8 cellular contexts compared by ENCODE assay signal in genomic region chr19:37077615-37077928, GRCh38. TPM values are rescaled to one million over a fixed set of nuclear protein-coding genes. Genes with fewer than 3 reads are reported as not detected.
DNase-seq lines count a peak whose midpoint lies in the region; ATAC-seq and TF ChIP-seq lines count a peak whose summit lies in the region.

No MANE protein-coding gene starts in this region.

- H3K27me3 Mint-ChIP-seq in brain, result peaks cover 15% of the 10 kb centered on the region

- TF ChIP-seq CTCF in C4-2B (conservative IDR thresholded peaks at IDR 0.05) (no peak), brain (conservative IDR thresholded peaks at IDR 0.05) (no peak)

- H3K18ac ChIP-seq in mesenchymal stem cell (ENCODE audit: low read depth in 1 of 2, low read length in 2 of 2), result peak overlapping the region; percentile 50 to 92

- peak overlapping the region; percentile 95 to 99 (median 99) for H3K27ac Mint-ChIP-seq in brain

- no peak for DNase-seq in mesenchymal stem cell
- DNase-seq in aorta, result no peak
- no peak for DNase-seq in putamen (ENCODE audit: low spot score)
- DNase-seq in activated effector memory CD4-positive, alpha-beta T cell treated with anti-CD3 and anti-CD28 coated beads, Interleukin-2, amount 50 U/mL, for 16 hours, result no peak
- DNase-seq in SKM-1 treated with dmso at 0.1 percent for 144 hours (lab: John Stamatoyannopoulos, UW; ENCODE audit: unreplicated experiment), result no peak

- H3K14ac ChIP-seq in mesenchymal stem cell (ENCODE audit: low read length in 2 of 2), result peak overlapping the region in 1 of 2 experiments; percentile 74

- H2AFZ ChIP-seq in mesenchymal stem cell (ENCODE audit: low read depth, low read length), result peak overlapping the region; percentile 98

- H3K9me3 Mint-ChIP-seq in brain, result peaks cover 37 to 68% (median 48%) of the 10 kb centered on the region in 5 experiments

- H3K23ac ChIP-seq in mesenchymal stem cell (ENCODE audit: low read length in 2 of 2), result no peak overlapping the region

- no peak overlapping the region for H2BK12ac ChIP-seq in mesenchymal stem cell (ENCODE audit: low read length in 2 of 2)

- H2BK120ac ChIP-seq in mesenchymal stem cell (ENCODE audit: low read depth, low read length), result no peak overlapping the region

- H3K27me3 ChIP-seq in HUES64 (ENCODE audit: insufficient read depth, low read length), result no peaks in the 10 kb centered on the region
- H3K27me3 ChIP-seq in mesenchymal stem cell (ENCODE audit: control insufficient read depth in 1 of 2, insufficient read depth in 1 of 2, low read length in 2 of 2), result no peaks in the 10 kb centered on the region
- H3K27me3 ChIP-seq in aorta (ENCODE audit: control insufficient read depth in 1 of 2, insufficient read depth in 2 of 2, low read length in 1 of 2), result no peaks in the 10 kb centered on the region

- intact Hi-C loops in aorta (cut with DNase I), result loop anchor here (5.0 to 10.0 kb wide), 3 partner anchors 97 to 237 kb away; partner anchors contain the start of gene ZNF585A (in 1 of the 2)

- WGBS in HUES64, result 44% methylated on average over 6 of the region's 6 CpGs
- WGBS in mesenchymal stem cell, result 26% methylated on average over 6 of the region's 6 CpGs
- WGBS in aorta, 2 donors, result 1% methylated on average over 6 of the region's 6 CpGs

- H3K36me3 Mint-ChIP-seq in brain, result peaks cover 84% of the 10 kb centered on the region

- peaks cover 22% of the 10 kb centered on the region for H3K9me3 ChIP-seq in HUES64 (ENCODE audit: insufficient read depth, low read depth, low read length)
- H3K9me3 ChIP-seq in mesenchymal stem cell (ENCODE audit: control insufficient read depth, low read length), result peaks cover 14% of the 10 kb centered on the region
- no peaks in the 10 kb centered on the region for H3K9me3 ChIP-seq in aorta (ENCODE audit: control insufficient read depth, low read length)

- H3K36me3 ChIP-seq in HUES64 (ENCODE audit: insufficient read depth, low read length), result no peaks in the 10 kb centered on the region
- no peaks in the 10 kb centered on the region for H3K36me3 ChIP-seq in mesenchymal stem cell (ENCODE audit: control insufficient read depth in 1 of 2, insufficient read depth in 2 of 2, low read depth in 1 of 2, low read length in 2 of 2)
- no peaks in the 10 kb centered on the region for H3K36me3 ChIP-seq in aorta (ENCODE audit: control insufficient read depth in 1 of 2, insufficient read depth in 2 of 2, low read length in 1 of 2)

- H2BK15ac ChIP-seq in mesenchymal stem cell (ENCODE audit: low read depth, poor library complexity, severe bottlenecking), result no peak overlapping the region

- peaks cover 46% of the 10 kb centered on the region for H3K4me1 Mint-ChIP-seq in brain

- peak overlapping the region; percentile 76 for H3K27ac ChIP-seq in C4-2B
- no peak overlapping the region for H3K27ac ChIP-seq in HUES64 (ENCODE audit: low read depth, low read length)
- H3K27ac ChIP-seq in mesenchymal stem cell (ENCODE audit: low read length, poor library complexity, severe bottlenecking), result peak overlapping the region; percentile 30
- H3K27ac ChIP-seq in aorta (ENCODE audit: low read depth in 1 of 2, low read length in 2 of 2), result peak overlapping the region in 1 of 2 donors; percentile 55

- H3K9ac ChIP-seq in HUES64 (ENCODE audit: low read depth, low read length) (peak overlapping the region; percentile 93), mesenchymal stem cell (ENCODE audit: low read length) (peak overlapping the region; percentile 92)

- peak overlapping the region; percentile 53 for H2BK5ac ChIP-seq in mesenchymal stem cell (ENCODE audit: low read depth, low read length, poor library complexity, severe bottlenecking)

- H4K91ac ChIP-seq in mesenchymal stem cell (ENCODE audit: low read length), result no peak overlapping the region

- H3K79me1 ChIP-seq in mesenchymal stem cell (replicated peaks; ENCODE audit: low read length, poor library complexity, severe bottlenecking), result peaks cover 11% of the 10 kb centered on the region

- H2AK5ac ChIP-seq in mesenchymal stem cell (ENCODE audit: low read length, severe bottlenecking), result no peak overlapping the region

- peak overlapping the region; percentile 95 to 100 (median 97) for H3K4me3 Mint-ChIP-seq in brain

- H3K4me2 ChIP-seq in mesenchymal stem cell (ENCODE audit: low read length, poor library complexity, severe bottlenecking), result peak overlapping the region; percentile 87

- peak overlapping the region; percentile 95 for H4K8ac ChIP-seq in mesenchymal stem cell (ENCODE audit: low read length)

- H3K4me1 ChIP-seq in HUES64 (ENCODE audit: insufficient read depth, low read length) (no peaks in the 10 kb centered on the region; the same call in 1 of the 2 replicates), mesenchymal stem cell (ENCODE audit: control insufficient read depth, insufficient read depth, low read depth, low read length) (no peaks in the 10 kb centered on the region), aorta (ENCODE audit: control insufficient read depth in 1 of 2, insufficient read depth in 2 of 2, low read length in 2 of 2) (peaks cover 4 to 7% of the 10 kb centered on the region in 2 donors)

- H3K4me3 ChIP-seq in HUES64 (ENCODE audit: low read length), result peak overlapping the region; percentile 99
- peak overlapping the region; percentile 71 to 94 for H3K4me3 ChIP-seq in mesenchymal stem cell (ENCODE audit: insufficient read depth in 1 of 2, low read depth in 1 of 2, low read length in 2 of 2)
- peak overlapping the region; percentile 46 to 91 for H3K4me3 ChIP-seq in aorta (ENCODE audit: low read length in 2 of 2)

- H3K4ac ChIP-seq in mesenchymal stem cell (ENCODE audit: low read depth in 1 of 2, low read length in 2 of 2), result peak overlapping the region in 1 of 2 experiments; percentile 84

- no peak for ATAC-seq in aorta (ENCODE audit: low FRiP score)

RNA-seq across cellular contexts. Expression of gene ZNF420, which starts 0.7 kb away (rescaled TPM):
- polyA plus RNA-seq in HUES64 (2013, experiment 1 of 2), result 7.7 TPM
- polyA plus RNA-seq in HUES64 (2013, experiment 2 of 2), result 6.5 TPM
- polyA plus RNA-seq in brain (ENCODE audit: insufficient read depth, low read depth, low replicate concordance) (8.5 TPM), aorta (1 to 10 TPM; 1.1 to 5.6 TPM)
- polyA plus RNA-seq in mesenchymal stem cell (2013, experiment 1 of 2), result 2.5 TPM
- 2.8 TPM for polyA plus RNA-seq in mesenchymal stem cell (2013, experiment 2 of 2)
- 10 to 100 TPM in 1 of 2 donors, 1 to 10 TPM in 1; 9.2 to 11.8 TPM for total RNA-seq in aorta
